2 cellular contexts compared by ENCODE assay signal in genomic region chr4:123462007-123462406, GRCh38.
TF ChIP-seq lines count a peak whose summit lies in the region.

No MANE protein-coding gene starts in this region.

TF ChIP-seq in HepG2, 621 proteins besides CTCF, POLR2A, EP300 and RAD21 (continued from another document):
- TF ChIP-seq THYN1 (CRISPR knock-in tag; IDR thresholded peaks at IDR 0.05; ENCODE audit: borderline replicate concordance, low read depth) (no peak), ZNF460 (CRISPR knock-in tag; IDR thresholded peaks at IDR 0.05; ENCODE audit: borderline replicate concordance) (no peak)

TF ChIP-seq in WTC11, 78 proteins besides CTCF, POLR2A, EP300 and RAD21 (continued from another document):
- TF ChIP-seq ZNF232 (CRISPR knock-in tag; IDR thresholded peaks at IDR 0.05) = no peak
- TF ChIP-seq SMAD3 (CRISPR knock-in tag; IDR thresholded peaks at IDR 0.05; ENCODE audit: borderline replicate concordance) = no peak
- TF ChIP-seq, protein P1, sequence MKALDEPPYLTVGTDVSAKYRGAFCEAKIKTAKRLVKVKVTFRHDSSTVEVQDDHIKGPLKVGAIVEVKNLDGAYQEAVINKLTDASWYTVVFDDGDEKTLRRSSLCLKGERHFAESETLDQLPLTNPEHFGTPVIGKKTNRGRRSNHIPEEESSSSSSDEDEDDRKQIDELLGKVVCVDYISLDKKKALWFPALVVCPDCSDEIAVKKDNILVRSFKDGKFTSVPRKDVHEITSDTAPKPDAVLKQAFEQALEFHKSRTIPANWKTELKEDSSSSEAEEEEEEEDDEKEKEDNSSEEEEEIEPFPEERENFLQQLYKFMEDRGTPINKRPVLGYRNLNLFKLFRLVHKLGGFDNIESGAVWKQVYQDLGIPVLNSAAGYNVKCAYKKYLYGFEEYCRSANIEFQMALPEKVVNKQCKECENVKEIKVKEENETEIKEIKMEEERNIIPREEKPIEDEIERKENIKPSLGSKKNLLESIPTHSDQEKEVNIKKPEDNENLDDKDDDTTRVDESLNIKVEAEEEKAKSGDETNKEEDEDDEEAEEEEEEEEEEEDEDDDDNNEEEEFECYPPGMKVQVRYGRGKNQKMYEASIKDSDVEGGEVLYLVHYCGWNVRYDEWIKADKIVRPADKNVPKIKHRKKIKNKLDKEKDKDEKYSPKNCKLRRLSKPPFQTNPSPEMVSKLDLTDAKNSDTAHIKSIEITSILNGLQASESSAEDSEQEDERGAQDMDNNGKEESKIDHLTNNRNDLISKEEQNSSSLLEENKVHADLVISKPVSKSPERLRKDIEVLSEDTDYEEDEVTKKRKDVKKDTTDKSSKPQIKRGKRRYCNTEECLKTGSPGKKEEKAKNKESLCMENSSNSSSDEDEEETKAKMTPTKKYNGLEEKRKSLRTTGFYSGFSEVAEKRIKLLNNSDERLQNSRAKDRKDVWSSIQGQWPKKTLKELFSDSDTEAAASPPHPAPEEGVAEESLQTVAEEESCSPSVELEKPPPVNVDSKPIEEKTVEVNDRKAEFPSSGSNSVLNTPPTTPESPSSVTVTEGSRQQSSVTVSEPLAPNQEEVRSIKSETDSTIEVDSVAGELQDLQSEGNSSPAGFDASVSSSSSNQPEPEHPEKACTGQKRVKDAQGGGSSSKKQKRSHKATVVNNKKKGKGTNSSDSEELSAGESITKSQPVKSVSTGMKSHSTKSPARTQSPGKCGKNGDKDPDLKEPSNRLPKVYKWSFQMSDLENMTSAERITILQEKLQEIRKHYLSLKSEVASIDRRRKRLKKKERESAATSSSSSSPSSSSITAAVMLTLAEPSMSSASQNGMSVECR (CRISPR knock-in tag; IDR thresholded peaks at IDR 0.05; ENCODE audit: borderline replicate concordance) = no peak
- TF ChIP-seq GABPB1 (CRISPR knock-in tag; IDR thresholded peaks at IDR 0.05) = no peak
- TF ChIP-seq CREB1 (CRISPR knock-in tag; IDR thresholded peaks at IDR 0.05) = no peak
